ENCODE assay signal across 1 cellular context in genomic region chr12:51025748-51026654, GRCh38.
TF ChIP-seq lines count a peak whose summit lies in the region.

Gene SLC11A2 (minus strand): TSS chr12:51026384. CDS start chr12:51010728, 15,656 bp downstream.

TF ChIP-seq in IMR-90, 13 proteins besides CTCF, POLR2A, EP300 and RAD21 (continued from another document):
- TF ChIP-seq MAFK (IDR thresholded peaks at IDR 0.05; ENCODE audit: low read depth, low read length), result no peak
